10 cellular contexts compared by ENCODE assay signal in genomic region chr7:75624134-75624832, GRCh38.
DNase-seq lines count a peak whose midpoint lies in the region; ATAC-seq and TF ChIP-seq lines count a peak whose summit lies in the region.
"Had no signal": no experiment of that assay in that cellular context is flagged by ENCODE, and none has a peak within 500 bp of the region (broad histone marks: within the 10 kb centered on the region; RNA-seq: fewer than 3 reads in every experiment).

No MANE protein-coding gene starts in this region.

- peaks cover 68% of the 10 kb centered on the region for H3K36me3 Mint-ChIP-seq in GM23338 (ENCODE audit: low read depth)
- H3K36me3 Mint-ChIP-seq in WTC11, result peaks cover 61% of the 10 kb centered on the region

- peaks cover 6% of the 10 kb centered on the region for H3K36me3 ChIP-seq in GM23338 (ENCODE audit: insufficient read depth)
- no peaks in the 10 kb centered on the region for H3K36me3 ChIP-seq in gastrocnemius medialis

- no peak overlapping the region for H3K4me2 ChIP-seq in GM23338

- no peaks in the 10 kb centered on the region; the same call in 1 of the 2 replicates for H3K9me2 ChIP-seq in GM23338 (ENCODE audit: insufficient read depth)

- H3K4me3 ChIP-seq in GM23338 (no peak overlapping the region), gastrocnemius medialis (no peak overlapping the region)

- H3K27ac ChIP-seq in GM23338 (ENCODE audit: low read depth) (peak overlapping the region; percentile 74; the same call in 1 of the 2 replicates), gastrocnemius medialis (peak overlapping the region in 3 of 4 donors; percentile 21 to 37 (median 22))

- DNase-seq in GM23338 (ENCODE audit: low spot score) (no peak), WTC11 (ENCODE audit: low spot score) (no peak), left ventricle myocardium superior (peak; percentile 65), gastrocnemius medialis (peak; percentile 12 to 36), putamen (ENCODE audit: low spot score) (no peak), NCI-H2227 (lab: John Stamatoyannopoulos, UW; ENCODE audit: unreplicated experiment) (no peak), NCI-H446 treated with DMSO at 0.1 percent for 48 hours (lab: John Stamatoyannopoulos, UW) (no peak)
- DNase-seq: foreskin melanocyte, NCI-H510A treated with DMSO at 0.1 percent for 48 hours had no signal

- H2AFZ ChIP-seq in GM23338, result no peak overlapping the region

- H3K4me1 ChIP-seq in GM23338 (ENCODE audit: insufficient read depth), result peaks cover 3% of the 10 kb centered on the region; the same call in 1 of the 2 replicates
- no peaks in the 10 kb centered on the region for H3K4me1 ChIP-seq in gastrocnemius medialis

- H3K27me3 ChIP-seq in GM23338 (ENCODE audit: insufficient read depth) (no peaks in the 10 kb centered on the region), gastrocnemius medialis (no peaks in the 10 kb centered on the region)

- peaks cover 7% of the 10 kb centered on the region for H3K27me3 Mint-ChIP-seq in GM23338 (ENCODE audit: insufficient read depth, low read depth, poor library complexity)
- no peaks in the 10 kb centered on the region for H3K27me3 Mint-ChIP-seq in WTC11 (ENCODE audit: low read depth)

- no peaks in the 10 kb centered on the region for H3K9me3 ChIP-seq in gastrocnemius medialis

- H3K27ac Mint-ChIP-seq in GM23338 (peak overlapping the region; percentile 38), WTC11 (peak overlapping the region; percentile 83)

- H3K9me3 Mint-ChIP-seq in GM23338 (peaks cover 15% of the 10 kb centered on the region), WTC11 (peaks cover 24% of the 10 kb centered on the region)

- ATAC-seq in GM23338 (no peak; the same call in 2 of the 3 replicates), WTC11 (no peak), left ventricle myocardium superior (peak; percentile 83), gastrocnemius medialis (no peak), GM19395 (IDR thresholded peaks at IDR 0.05; ENCODE audit: unreplicated experiment) (no peak)

- TF ChIP-seq POLR2A in gastrocnemius medialis (IDR thresholded peaks at IDR 0.05), result no peak

- no peak overlapping the region; the same call in 2 of the 3 replicates for H3K4me3 Mint-ChIP-seq in GM23338
- H3K4me3 Mint-ChIP-seq in WTC11, result no peak overlapping the region

- in situ Hi-C loops in gastrocnemius medialis (cut with MboI; ENCODE audit: low sequenced_read_pairs in 4 of 4), result no loop called here

- H3K79me2 ChIP-seq in GM23338 (replicated peaks; ENCODE audit: insufficient read depth), result peaks cover 70% of the 10 kb centered on the region

- CTCF ChIA-PET in WTC11 (lab: Charles Lee), result interaction anchor here (0.7 to 1.4 kb wide), 2 partner anchors 116 to 138 kb away, joined by 4 read pairs; no protein-coding TSS in a partner anchor

- 0 out of 2 replicates have a peak, but pooled peaks cover 9% of the 10 kb centered on the region for H3F3A ChIP-seq in GM23338 (replicated peaks; ENCODE audit: low read depth)

- intact Hi-C loops in left ventricle myocardium superior (cut with micrococcal nuclease), result no loop called here
- intact Hi-C loops in gastrocnemius medialis (cut with DNase I; ENCODE audit: low total_unique reads), result no loop called here

- H4K20me1 ChIP-seq in GM23338 (replicated peaks; ENCODE audit: insufficient read depth), result peaks cover 45% of the 10 kb centered on the region

- H3K4me1 Mint-ChIP-seq in GM23338 (peaks cover 20% of the 10 kb centered on the region), WTC11 (peaks cover 16% of the 10 kb centered on the region)

- TF ChIP-seq CTCF in GM23338 (conservative IDR thresholded peaks at IDR 0.05; ENCODE audit: low read depth in 2 of 2) (no peak), WTC11 (IDR thresholded peaks at IDR 0.05) (no peak), gastrocnemius medialis (IDR thresholded peaks at IDR 0.05 in 4 of 5, conservative IDR thresholded peaks at IDR 0.05 in 1 of 5) (no peak)

- POLR2A ChIA-PET in WTC11 (lab: Charles Lee), result interaction anchor here (0.9 to 1.7 kb wide), 2 partner anchors 13 to 26 kb away, joined by 4 to 6 read pairs; no protein-coding TSS in a partner anchor

TF ChIP-seq in GM23338, 12 proteins besides CTCF, POLR2A, EP300 and RAD21 (continues in another document):
- TF ChIP-seq JUNB (IDR thresholded peaks at IDR 0.05; ENCODE audit: unreplicated experiment), result no peak
- TF ChIP-seq, protein P1, sequence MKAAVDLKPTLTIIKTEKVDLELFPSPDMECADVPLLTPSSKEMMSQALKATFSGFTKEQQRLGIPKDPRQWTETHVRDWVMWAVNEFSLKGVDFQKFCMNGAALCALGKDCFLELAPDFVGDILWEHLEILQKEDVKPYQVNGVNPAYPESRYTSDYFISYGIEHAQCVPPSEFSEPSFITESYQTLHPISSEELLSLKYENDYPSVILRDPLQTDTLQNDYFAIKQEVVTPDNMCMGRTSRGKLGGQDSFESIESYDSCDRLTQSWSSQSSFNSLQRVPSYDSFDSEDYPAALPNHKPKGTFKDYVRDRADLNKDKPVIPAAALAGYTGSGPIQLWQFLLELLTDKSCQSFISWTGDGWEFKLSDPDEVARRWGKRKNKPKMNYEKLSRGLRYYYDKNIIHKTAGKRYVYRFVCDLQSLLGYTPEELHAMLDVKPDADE (IDR thresholded peaks at IDR 0.05), result no peak
- TF ChIP-seq ZNF331 (CRISPR knock-in tag; IDR thresholded peaks at IDR 0.05; ENCODE audit: low read depth), result no peak
- no peak for TF ChIP-seq NANOG (IDR thresholded peaks at IDR 0.05; ENCODE audit: borderline replicate concordance)
- no peak for TF ChIP-seq ZNF114 (CRISPR knock-in tag; IDR thresholded peaks at IDR 0.05)
- no peak for TF ChIP-seq POLR2AphosphoS5 (IDR thresholded peaks at IDR 0.05; ENCODE audit: low read depth)
- TF ChIP-seq CREB1 (CRISPR knock-in tag; IDR thresholded peaks at IDR 0.05; ENCODE audit: low read depth), result no peak
- TF ChIP-seq EZH2phosphoT487 (IDR thresholded peaks at IDR 0.05; ENCODE audit: unreplicated experiment), result no peak

TF ChIP-seq in WTC11, 78 proteins besides CTCF, POLR2A, EP300 and RAD21:
- TF ChIP-seq IRF2 (CRISPR knock-in tag; IDR thresholded peaks at IDR 0.05; ENCODE audit: borderline replicate concordance, low read depth) (no peak), PRRX2 (CRISPR knock-in tag; IDR thresholded peaks at IDR 0.05) (no peak), NFYB (CRISPR knock-in tag; conservative IDR thresholded peaks at IDR 0.05; ENCODE audit: low read depth) (no peak), GABPB1 (CRISPR knock-in tag; IDR thresholded peaks at IDR 0.05) (peak; percentile 80), ZNF396 (CRISPR knock-in tag; IDR thresholded peaks at IDR 0.05; ENCODE audit: borderline replicate concordance) (no peak), TP53 (CRISPR knock-in tag; IDR thresholded peaks at IDR 0.05) (no peak), ZNF423 (CRISPR knock-in tag; IDR thresholded peaks at IDR 0.05) (no peak)
- TF ChIP-seq, protein P2, sequence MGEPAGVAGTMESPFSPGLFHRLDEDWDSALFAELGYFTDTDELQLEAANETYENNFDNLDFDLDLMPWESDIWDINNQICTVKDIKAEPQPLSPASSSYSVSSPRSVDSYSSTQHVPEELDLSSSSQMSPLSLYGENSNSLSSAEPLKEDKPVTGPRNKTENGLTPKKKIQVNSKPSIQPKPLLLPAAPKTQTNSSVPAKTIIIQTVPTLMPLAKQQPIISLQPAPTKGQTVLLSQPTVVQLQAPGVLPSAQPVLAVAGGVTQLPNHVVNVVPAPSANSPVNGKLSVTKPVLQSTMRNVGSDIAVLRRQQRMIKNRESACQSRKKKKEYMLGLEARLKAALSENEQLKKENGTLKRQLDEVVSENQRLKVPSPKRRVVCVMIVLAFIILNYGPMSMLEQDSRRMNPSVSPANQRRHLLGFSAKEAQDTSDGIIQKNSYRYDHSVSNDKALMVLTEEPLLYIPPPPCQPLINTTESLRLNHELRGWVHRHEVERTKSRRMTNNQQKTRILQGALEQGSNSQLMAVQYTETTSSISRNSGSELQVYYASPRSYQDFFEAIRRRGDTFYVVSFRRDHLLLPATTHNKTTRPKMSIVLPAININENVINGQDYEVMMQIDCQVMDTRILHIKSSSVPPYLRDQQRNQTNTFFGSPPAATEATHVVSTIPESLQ (CRISPR knock-in tag; IDR thresholded peaks at IDR 0.05), result no peak
- TF ChIP-seq, protein P3, sequence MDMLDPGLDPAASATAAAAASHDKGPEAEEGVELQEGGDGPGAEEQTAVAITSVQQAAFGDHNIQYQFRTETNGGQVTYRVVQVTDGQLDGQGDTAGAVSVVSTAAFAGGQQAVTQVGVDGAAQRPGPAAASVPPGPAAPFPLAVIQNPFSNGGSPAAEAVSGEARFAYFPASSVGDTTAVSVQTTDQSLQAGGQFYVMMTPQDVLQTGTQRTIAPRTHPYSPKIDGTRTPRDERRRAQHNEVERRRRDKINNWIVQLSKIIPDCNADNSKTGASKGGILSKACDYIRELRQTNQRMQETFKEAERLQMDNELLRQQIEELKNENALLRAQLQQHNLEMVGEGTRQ (CRISPR knock-in tag; IDR thresholded peaks at IDR 0.05), result no peak

Comparison
In these comparisons a context has a peak if more than half of its experiments do, and no peak if none do; other contexts are left out.
1. DNase-seq: peak in left ventricle myocardium superior (single experiment) and gastrocnemius medialis (2 of 2); none in GM23338 (single experiment), WTC11 (single experiment), putamen (single experiment), NCI-H2227 (single experiment) and NCI-H446 treated with DMSO at 0.1 percent for 48 hours (single experiment).